In the genomic region with DNA sequence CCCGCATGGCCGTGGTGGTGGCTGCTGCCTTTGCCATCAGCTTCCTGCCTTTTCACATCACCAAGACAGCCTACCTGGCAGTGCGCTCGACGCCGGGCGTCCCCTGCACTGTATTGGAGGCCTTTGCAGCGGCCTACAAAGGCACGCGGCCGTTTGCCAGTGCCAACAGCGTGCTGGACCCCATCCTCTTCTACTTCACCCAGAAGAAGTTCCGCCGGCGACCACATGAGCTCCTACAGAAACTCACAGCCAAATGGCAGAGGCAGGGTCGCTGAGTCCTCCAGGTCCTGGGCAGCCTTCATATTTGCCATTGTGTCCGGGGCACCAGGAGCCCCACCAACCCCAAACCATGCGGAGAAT, we compare ENCODE assay signal across 23 cellular contexts. TPM values are rescaled to one million over a fixed set of nuclear protein-coding genes. Genes with fewer than 3 reads are reported as not detected.
DNase-seq lines count a peak whose midpoint lies in the region; ATAC-seq and TF ChIP-seq lines count a peak whose summit lies in the region.
"Had no signal": no experiment of that assay in that cellular context is flagged by ENCODE, and none has a peak within 500 bp of the region (broad histone marks: within the 10 kb centered on the region; RNA-seq: fewer than 3 reads in every experiment).

No MANE protein-coding gene starts in this region.

- H3K4me2 ChIP-seq in GM23338 = no peak overlapping the region
- H3K4me2 ChIP-seq in neuronal stem cell (ENCODE audit: insufficient read depth, low read length, poor library complexity, severe bottlenecking) = no peak overlapping the region
- H3K4me2 ChIP-seq: A549; BLaER1 treated with 17β-estradiol and CSF1 and Interleukin-3, amounts not matched to agents 10 nM and 100 nM had no signal

- H3K9me3 Mint-ChIP-seq in GM23338 = no peaks in the 10 kb centered on the region; the same call in 2 of the 3 replicates
- no peaks in the 10 kb centered on the region for H3K9me3 Mint-ChIP-seq in dendritic cell treated with granulocyte-macrophage colony-stimulating factor and Interleukin-4, amounts not matched to agents 40 ng/mL and 50 ng/mL, for 4 days
- no peaks in the 10 kb centered on the region for H3K9me3 Mint-ChIP-seq in naive thymus-derived CD8-positive, alpha-beta T cell
- H3K9me3 Mint-ChIP-seq: CD14-positive monocyte; CD4-positive, alpha-beta T cell; CD8-positive, alpha-beta memory T cell had no signal

- H3K9me3 ChIP-seq in neuronal stem cell (replicated peaks in 1 of 2; ENCODE audit: control insufficient read depth in 2 of 2, insufficient read depth in 1 of 2, low read depth in 1 of 2, low read length in 2 of 2) = no peaks in the 10 kb centered on the region
- H3K9me3 ChIP-seq: A549; BE2C; BLaER1 treated with 17β-estradiol and CSF1 and Interleukin-3, amounts not matched to agents 10 nM and 100 nM had no signal

- no peaks in the 10 kb centered on the region for H3K9me2 ChIP-seq in GM23338 (ENCODE audit: insufficient read depth)

- peaks cover 29% of the 10 kb centered on the region for H3K27me3 Mint-ChIP-seq in GM23338 (ENCODE audit: insufficient read depth, low read depth, poor library complexity)
- no peaks in the 10 kb centered on the region for H3K27me3 Mint-ChIP-seq in dendritic cell treated with granulocyte-macrophage colony-stimulating factor and Interleukin-4, amounts not matched to agents 40 ng/mL and 50 ng/mL, for 4 days
- H3K27me3 Mint-ChIP-seq in naive thymus-derived CD8-positive, alpha-beta T cell = peaks cover 10 to 42% (median 20%) of the 10 kb centered on the region in 5 donors

- no peaks in the 10 kb centered on the region for H3K79me1 ChIP-seq in neuronal stem cell (ENCODE audit: low read depth, low read length)

- no peak for TF ChIP-seq POLR2A in GM18505 (IDR thresholded peaks at IDR 0.05; ENCODE audit: borderline replicate concordance, extremely low read depth, insufficient read depth, insufficient read length)

- peak overlapping the region; percentile 64 for H3K14ac ChIP-seq in neuronal stem cell (ENCODE audit: low read length)

- no peak overlapping the region for H3K27ac ChIP-seq in GM23338 (ENCODE audit: low read depth)
- H3K27ac ChIP-seq in neuronal stem cell (replicated peaks; ENCODE audit: low read length) = no peak overlapping the region
- H3K27ac ChIP-seq in caudate nucleus (ENCODE audit: low read depth, low read length) = no peak overlapping the region
- H3K27ac ChIP-seq: A549; BLaER1 treated with 17β-estradiol and CSF1 and Interleukin-3, amounts not matched to agents 10 nM and 100 nM had no signal

- H3K36me3 Mint-ChIP-seq in GM23338 (ENCODE audit: low read depth) = no peaks in the 10 kb centered on the region
- peaks cover 85% of the 10 kb centered on the region for H3K36me3 Mint-ChIP-seq in dendritic cell treated with granulocyte-macrophage colony-stimulating factor and Interleukin-4, amounts not matched to agents 40 ng/mL and 50 ng/mL, for 4 days (ENCODE audit: low read depth)
- no peaks in the 10 kb centered on the region for H3K36me3 Mint-ChIP-seq in naive thymus-derived CD8-positive, alpha-beta T cell
- H3K36me3 Mint-ChIP-seq: CD8-positive, alpha-beta memory T cell had no signal

- H2BK5ac ChIP-seq in neuronal stem cell (ENCODE audit: low read length) = peak overlapping the region; percentile 46

- peak overlapping the region; percentile 79 for H2BK12ac ChIP-seq in neuronal stem cell (ENCODE audit: low read length)

- no peaks in the 10 kb centered on the region for H3F3A ChIP-seq in GM23338 (replicated peaks; ENCODE audit: low read depth)

- no peaks in the 10 kb centered on the region for H3K79me2 ChIP-seq in GM23338 (replicated peaks; ENCODE audit: insufficient read depth)

- H3K4me1 Mint-ChIP-seq in GM23338 = peaks cover 11% of the 10 kb centered on the region
- peaks cover 64% of the 10 kb centered on the region for H3K4me1 Mint-ChIP-seq in dendritic cell treated with granulocyte-macrophage colony-stimulating factor and Interleukin-4, amounts not matched to agents 40 ng/mL and 50 ng/mL, for 4 days (ENCODE audit: low read depth)
- H3K4me1 Mint-ChIP-seq in naive thymus-derived CD8-positive, alpha-beta T cell = peaks cover 0 to 3% (median 1%) of the 10 kb centered on the region in 4 donors

- peak overlapping the region; percentile 71 for H3K23ac ChIP-seq in neuronal stem cell (ENCODE audit: low read depth, low read length, poor library complexity)

- H2AK5ac ChIP-seq in neuronal stem cell (ENCODE audit: low read depth, low read length) = peak overlapping the region; percentile 83

- H3K4me3 Mint-ChIP-seq in GM23338 = no peak overlapping the region
- no peak overlapping the region for H3K4me3 Mint-ChIP-seq in dendritic cell treated with granulocyte-macrophage colony-stimulating factor and Interleukin-4, amounts not matched to agents 40 ng/mL and 50 ng/mL, for 4 days
- H3K4me3 Mint-ChIP-seq in naive thymus-derived CD8-positive, alpha-beta T cell = no peak overlapping the region
- H3K4me3 Mint-ChIP-seq: CD14-positive monocyte; CD4-positive, alpha-beta T cell; CD8-positive, alpha-beta memory T cell had no signal

- H2BK15ac ChIP-seq in neuronal stem cell (ENCODE audit: low read length) = peak overlapping the region; percentile 84

- H3K27ac Mint-ChIP-seq in GM23338 = no peak overlapping the region
- peak overlapping the region; percentile 3 for H3K27ac Mint-ChIP-seq in dendritic cell treated with granulocyte-macrophage colony-stimulating factor and Interleukin-4, amounts not matched to agents 40 ng/mL and 50 ng/mL, for 4 days
- peak overlapping the region in 1 of 10 donors; percentile 27 for H3K27ac Mint-ChIP-seq in naive thymus-derived CD8-positive, alpha-beta T cell
- H3K27ac Mint-ChIP-seq: CD4-positive, alpha-beta T cell; CD8-positive, alpha-beta memory T cell had no signal

- intact Hi-C loops in dendritic cell treated with granulocyte-macrophage colony-stimulating factor and Interleukin-4, amounts not matched to agents 40 ng/mL and 50 ng/mL, for 4 days (cut with micrococcal nuclease) = loop anchor here (5.0 kb wide), 1 partner anchor 40 kb away; no protein-coding TSS in a partner anchor

- H3K36me3 ChIP-seq in GM23338 (ENCODE audit: insufficient read depth) (no peaks in the 10 kb centered on the region), neuronal stem cell (replicated peaks in 1 of 2; ENCODE audit: control insufficient read depth in 2 of 2, insufficient read depth in 2 of 2, low read length in 2 of 2) (no peaks in the 10 kb centered on the region)
- H3K36me3 ChIP-seq: BLaER1 treated with 17β-estradiol and CSF1 and Interleukin-3, amounts not matched to agents 10 nM and 100 nM had no signal

- DNase-seq in GM23338 (ENCODE audit: low spot score) = peak; percentile 27
- DNase-seq in neuronal stem cell (ENCODE audit: low spot score) = no peak
- no peak for DNase-seq in caudate nucleus (lab: John Stamatoyannopoulos, UW)
- no peak for DNase-seq in naive thymus-derived CD8-positive, alpha-beta T cell
- DNase-seq: 8988T; ACHN; AML-193; BE2C; CD4-positive, alpha-beta T cell; CD8-positive, alpha-beta memory T cell; DMS 273 treated with DMSO at 0.1 percent for 48 hours; DMS79; EL; GDM1; H7; HCEC 1CT had no signal

- peak overlapping the region; percentile 62 for H3K18ac ChIP-seq in neuronal stem cell (ENCODE audit: low read length)

- H4K8ac ChIP-seq in neuronal stem cell (ENCODE audit: low read depth, low read length) = no peak overlapping the region

- H3K4me3 ChIP-seq in GM23338 (no peak overlapping the region), neuronal stem cell (ENCODE audit: low read length in 2 of 2) (no peak overlapping the region)
- H3K4me3 ChIP-seq: A549; BLaER1 treated with 17β-estradiol and CSF1 and Interleukin-3, amounts not matched to agents 10 nM and 100 nM; GM12878 had no signal

- H3K4me1 ChIP-seq in GM23338 (ENCODE audit: insufficient read depth) = no peaks in the 10 kb centered on the region
- peaks cover 6 to 10% of the 10 kb centered on the region in 2 donors for H3K4me1 ChIP-seq in neuronal stem cell (ENCODE audit: control insufficient read depth in 2 of 2, insufficient read depth in 1 of 2, low read depth in 1 of 2, low read length in 2 of 2)

- POLR2A ChIA-PET in naive thymus-derived CD8-positive, alpha-beta T cell (lab: Charles Lee) = no interaction called here

- WGBS in neuronal stem cell (ENCODE audit: extremely low coverage in 2 of 2, insufficient read length in 2 of 2, insufficient replicate concordance in 1 of 2), 2 donors = no CpG with 5 or more reads among the region's 18 CpGs

- H2BK120ac ChIP-seq in neuronal stem cell (ENCODE audit: low read depth, low read length) = peak overlapping the region; percentile 51

- H3K27me3 ChIP-seq in GM23338 (ENCODE audit: insufficient read depth) (peaks cover 5% of the 10 kb centered on the region; the same call in 1 of the 2 replicates), neuronal stem cell (ENCODE audit: control insufficient read depth in 3 of 3, insufficient read depth in 3 of 3, low read depth in 1 of 3, low read length in 3 of 3) (no peaks in the 10 kb centered on the region)
- H3K27me3 ChIP-seq: BE2C; BLaER1 treated with 17β-estradiol and CSF1 and Interleukin-3, amounts not matched to agents 10 nM and 100 nM had no signal

- H3K9ac ChIP-seq in neuronal stem cell (ENCODE audit: low read depth, low read length, poor library complexity) = peak overlapping the region; percentile 1
- H3K9ac ChIP-seq: BLaER1 treated with 17β-estradiol and CSF1 and Interleukin-3, amounts not matched to agents 10 nM and 100 nM had no signal

- H2AFZ ChIP-seq in GM23338 (no peak overlapping the region), neuronal stem cell (ENCODE audit: low read length) (no peak overlapping the region)

- ATAC-seq in GM23338 = no peak
- ATAC-seq in GM18505 (IDR thresholded peaks at IDR 0.05; ENCODE audit: unreplicated experiment) = no peak
- no peak for ATAC-seq in naive thymus-derived CD8-positive, alpha-beta T cell
- ATAC-seq: A549, GM12878 had no signal

- 0 out of 2 replicates have a peak, but pooled peaks cover 4% of the 10 kb centered on the region for H4K20me1 ChIP-seq in GM23338 (replicated peaks; ENCODE audit: insufficient read depth)
- H4K20me1 ChIP-seq: BLaER1 treated with 17β-estradiol and CSF1 and Interleukin-3, amounts not matched to agents 10 nM and 100 nM had no signal

- H3K4ac ChIP-seq in neuronal stem cell (ENCODE audit: low read length) = no peak overlapping the region

- TF ChIP-seq CTCF in GM23338 (conservative IDR thresholded peaks at IDR 0.05; ENCODE audit: low read depth in 2 of 2) = no peak

- H4K91ac ChIP-seq in neuronal stem cell (ENCODE audit: low read depth, low read length, poor library complexity) = peak overlapping the region; percentile 41

RNA-seq across cellular contexts. Expression of a gene that starts 10.9 kb away (rescaled TPM):
- 11.0 and 15.0 TPM in 2 replicates for total RNA-seq in GM23338 (2014; rRNA removed; shearing (Covaris generic))
- 2.7 and 2.9 TPM in 2 replicates for polyA plus RNA-seq in GM23338 (2016; fragmentation: Nextera tagmentation; extraction: Ambion mirVana)
- polyA plus RNA-seq in neuronal stem cell (2013, experiment 1 of 2) = 40.1 TPM
- 38.9 TPM for polyA plus RNA-seq in neuronal stem cell (2013, experiment 2 of 2)
- not detected for total RNA-seq in naive thymus-derived CD8-positive, alpha-beta T cell
- polyA plus RNA-seq in naive thymus-derived CD8-positive, alpha-beta T cell = under 1 TPM in 1 of 3 donors, not detected in 2; 0.19 TPM
- total RNA-seq: CD4-positive, alpha-beta T cell; CD8-positive, alpha-beta memory T cell had no signal
- polyA plus RNA-seq: CD8-positive, alpha-beta memory T cell had no signal

RNA-seq across cellular contexts. Expression of a gene that starts 25.1 kb away (rescaled TPM):
- not detected in 2 replicates for total RNA-seq in GM23338 (2014; rRNA removed; shearing (Covaris generic))
- polyA plus RNA-seq in GM23338 (2016; fragmentation: Nextera tagmentation; extraction: Ambion mirVana) = 0.40 TPM in 1 of 2 replicates, not detected in the other
- polyA plus RNA-seq in neuronal stem cell (2013, experiment 1 of 2) = 0.14 TPM
- 0.17 TPM for polyA plus RNA-seq in neuronal stem cell (2013, experiment 2 of 2)
- under 1 TPM in 1 of 2 experiments, not detected in 1; 0.52 TPM for total RNA-seq in naive thymus-derived CD8-positive, alpha-beta T cell
- not detected for polyA plus RNA-seq in naive thymus-derived CD8-positive, alpha-beta T cell
- total RNA-seq: CD4-positive, alpha-beta T cell; H1 had no signal
- polyA plus RNA-seq: CD8-positive, alpha-beta memory T cell had no signal

Comparison
In these comparisons a context has a peak if more than half of its experiments do, and no peak if none do; other contexts are left out.
1. RNA of a gene that starts 10.9 kb away (total RNA-seq): 11.0 to 15.0 TPM in GM23338; not detected in naive thymus-derived CD8-positive, alpha-beta T cell; every median in the first group is over 10 times any median in the second.